ENCODE assay signal across 28 cellular contexts in the genomic region with DNA sequence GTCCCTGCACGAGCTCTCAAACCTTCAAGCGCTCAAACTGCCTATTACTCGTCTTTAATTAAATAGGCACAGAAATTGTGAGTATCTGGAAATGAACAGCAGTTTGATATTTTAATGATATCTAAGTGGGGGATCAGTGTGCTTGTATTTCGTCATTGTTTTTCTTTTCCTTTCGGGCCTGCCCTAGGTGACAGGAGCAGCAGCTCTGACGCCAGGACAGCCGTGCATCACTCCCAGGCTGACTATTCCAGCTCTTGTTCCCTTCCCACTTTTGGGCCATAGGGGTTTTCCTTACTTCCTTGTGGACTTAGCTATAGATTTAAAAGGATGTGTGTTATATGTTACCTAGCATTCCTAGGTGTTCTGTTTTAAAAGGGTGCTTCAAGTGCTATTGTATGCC.
"Had no signal": no experiment of that assay in that cellular context is flagged by ENCODE, and none has a peak within 500 bp of the region (broad histone marks: within the 10 kb centered on the region; RNA-seq: fewer than 3 reads in every experiment).

No MANE protein-coding gene starts in this region.

- H3K27me3 ChIP-seq: colonic mucosa, esophagus squamous epithelium, heart right ventricle, right atrium auricular region, sigmoid colon, suprapubic skin, transverse colon had no signal

- H3K27me3 Mint-ChIP-seq: naive thymus-derived CD4-positive, alpha-beta T cell; stimulated activated memory B cell treated with anti-CD40 and anti-IgM and Interleukin-4, amounts not matched to agents 10 μg/mL and 1 μg/mL and 100 μg/mL, for 72 hours; stimulated activated naive CD8-positive, alpha-beta T cell treated with anti-CD3 and anti-CD28 coated beads, Interleukin-15, amount 100 ng/mL, for 72 hours had no signal

- H3K36me3 ChIP-seq: prostate gland had no signal

- ATAC-seq: heart right ventricle; left colon; naive thymus-derived CD4-positive, alpha-beta T cell; stimulated activated memory B cell treated with anti-CD40 and anti-IgM and Interleukin-4, amounts not matched to agents 10 μg/mL and 1 μg/mL and 100 μg/mL, for 72 hours; stimulated activated naive CD8-positive, alpha-beta T cell treated with anti-CD3 and anti-CD28 coated beads, Interleukin-15, amount 100 ng/mL, for 72 hours had no signal

- FAIRE-seq: endothelial cell of umbilical vein, islet of Langerhans had no signal

- H3K4me3 ChIP-seq: colonic mucosa, esophagus squamous epithelium, heart right ventricle, lung, prostate gland, right atrium auricular region, sigmoid colon, suprapubic skin, transverse colon had no signal

- H3K27ac Mint-ChIP-seq: stimulated activated memory B cell treated with anti-CD40 and anti-IgM and Interleukin-4, amounts not matched to agents 10 μg/mL and 1 μg/mL and 100 μg/mL, for 72 hours; stimulated activated naive CD8-positive, alpha-beta T cell treated with anti-CD3 and anti-CD28 coated beads, Interleukin-15, amount 100 ng/mL, for 72 hours had no signal

- H3K9me3 Mint-ChIP-seq: nephron; stimulated activated memory B cell treated with anti-CD40 and anti-IgM and Interleukin-4, amounts not matched to agents 10 μg/mL and 1 μg/mL and 100 μg/mL, for 72 hours had no signal

- H3K27ac ChIP-seq: colonic mucosa, esophagus squamous epithelium, heart right ventricle, prostate gland, right atrium auricular region, sigmoid colon, suprapubic skin, transverse colon had no signal

- H3K4me1 ChIP-seq: colonic mucosa, esophagus squamous epithelium, heart right ventricle, prostate gland, right atrium auricular region, sigmoid colon, suprapubic skin, transverse colon had no signal

- DNase-seq: colonic mucosa; dermis blood vessel endothelial cell; effector memory CD4-positive, alpha-beta T cell; erythroblast; esophagus squamous epithelium; foreskin melanocyte; glutamatergic neuron; heart right ventricle; hippocampal formation; kidney glomerular epithelial cell; left colon; mesenchymal stem cell; midbrain; naive thymus-derived CD4-positive, alpha-beta T cell; nucleus accumbens; sigmoid colon; stimulated activated CD4-positive, alpha-beta T cell treated with anti-CD3 and anti-CD28 coated beads, Interleukin-2, amount 100 ng/mL, for 24 hours; stimulated activated CD4-positive, alpha-beta T cell treated with anti-CD3 and anti-CD28 coated beads, Interleukin-4, amount 100 ng/mL, for 24 hours; stimulated activated naive CD8-positive, alpha-beta T cell treated with anti-CD3 and anti-CD28 coated beads, Interleukin-15, amount 100 ng/mL, for 72 hours; transverse colon had no signal

- H3K9me3 ChIP-seq: colonic mucosa, esophagus squamous epithelium, heart right ventricle, prostate gland, right atrium auricular region, sigmoid colon, suprapubic skin, transverse colon had no signal

- H3K4me3 Mint-ChIP-seq: naive thymus-derived CD4-positive, alpha-beta T cell; nephron; stimulated activated memory B cell treated with anti-CD40 and anti-IgM and Interleukin-4, amounts not matched to agents 10 μg/mL and 1 μg/mL and 100 μg/mL, for 72 hours; stimulated activated naive CD8-positive, alpha-beta T cell treated with anti-CD3 and anti-CD28 coated beads, Interleukin-15, amount 100 ng/mL, for 72 hours had no signal

- H3K4me1 Mint-ChIP-seq: stimulated activated memory B cell treated with anti-CD40 and anti-IgM and Interleukin-4, amounts not matched to agents 10 μg/mL and 1 μg/mL and 100 μg/mL, for 72 hours; stimulated activated naive CD8-positive, alpha-beta T cell treated with anti-CD3 and anti-CD28 coated beads, Interleukin-15, amount 100 ng/mL, for 72 hours had no signal
